Comparison of ENCODE assay signal across 7 cellular contexts in the genomic region with DNA sequence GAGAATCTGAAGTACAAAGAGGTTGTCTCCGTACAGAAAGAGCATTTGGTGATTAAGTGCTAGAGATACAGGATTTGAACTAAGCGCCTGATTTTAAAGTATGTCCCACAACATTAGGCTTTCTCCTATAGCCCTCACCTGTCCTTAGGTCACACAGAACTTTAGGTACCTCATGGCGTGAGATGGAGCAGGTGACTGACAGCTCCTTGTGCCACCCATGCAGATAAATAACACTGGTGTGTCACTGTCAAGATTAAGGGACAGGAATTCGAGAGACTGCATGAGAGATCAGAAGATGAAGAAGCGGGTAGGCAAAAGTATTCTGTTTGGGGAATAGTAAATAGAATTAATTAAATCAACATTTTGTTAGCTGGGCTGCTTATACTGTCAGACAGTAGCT. TPM values are rescaled to one million over a fixed set of nuclear protein-coding genes. Genes with fewer than 3 reads are reported as not detected.
DNase-seq lines count a peak whose midpoint lies in the region; TF ChIP-seq lines count a peak whose summit lies in the region.

No MANE protein-coding gene starts in this region.

- intact Hi-C loops in ascending aorta (cut with DNase I): loop anchor here (5.0 kb wide), 1 partner anchor 219 kb away; a partner anchor contains a TSS

- H3K4me1 ChIP-seq in Loucy (ENCODE audit: insufficient read depth, low read length, poor library complexity, severe bottlenecking) (peaks cover 31% of the 10 kb centered on the region), Peyer's patch (peaks cover 0 to 6% (median 0%) of the 10 kb centered on the region in 4 donors), ascending aorta (peaks cover 6 to 7% of the 10 kb centered on the region in 2 donors)

- H3K9ac ChIP-seq in Loucy (ENCODE audit: low read depth, low read length, poor library complexity, severe bottlenecking): peak overlapping the region; percentile 99

- no peaks in the 10 kb centered on the region for H3K9me2 ChIP-seq in Loucy (replicated peaks; ENCODE audit: low read depth, low read length)

- H3F3A ChIP-seq in Loucy (ENCODE audit: low read depth): 0 out of 2 replicates have a peak, but pooled peaks cover 2% of the 10 kb centered on the region

- H3K36me3 ChIP-seq in Loucy (ENCODE audit: insufficient read depth, low read length) (no peaks in the 10 kb centered on the region), Peyer's patch (no peaks in the 10 kb centered on the region), ascending aorta (no peaks in the 10 kb centered on the region)

- H3K27me3 ChIP-seq in Loucy (ENCODE audit: insufficient read depth, low read length, poor library complexity, severe bottlenecking): no peaks in the 10 kb centered on the region
- H3K27me3 ChIP-seq in Peyer's patch: no peaks in the 10 kb centered on the region
- H3K27me3 ChIP-seq in ascending aorta: no peaks in the 10 kb centered on the region

- no peak for TF ChIP-seq CTCF in Loucy (conservative IDR thresholded peaks at IDR 0.05; ENCODE audit: low read length)
- no peak for TF ChIP-seq CTCF in brain (conservative IDR thresholded peaks at IDR 0.05)
- no peak for TF ChIP-seq CTCF in nephron progenitor cell (IDR thresholded peaks at IDR 0.05)
- no peak for TF ChIP-seq CTCF in Peyer's patch (IDR thresholded peaks at IDR 0.05)
- no peak for TF ChIP-seq CTCF in ascending aorta (IDR thresholded peaks at IDR 0.05)

- H3K27ac Mint-ChIP-seq in brain: peak overlapping the region in 1 of 5 experiments; percentile 96
- no peak overlapping the region for H3K27ac Mint-ChIP-seq in nephron progenitor cell

- H3K9me3 Mint-ChIP-seq in brain (peaks cover 0 to 1% (median 0%) of the 10 kb centered on the region in 5 experiments), nephron progenitor cell (peaks cover 5% of the 10 kb centered on the region)

- peaks cover 12% of the 10 kb centered on the region for H3K27me3 Mint-ChIP-seq in brain
- H3K27me3 Mint-ChIP-seq in nephron progenitor cell (ENCODE audit: low read depth, poor library complexity): no peaks in the 10 kb centered on the region

- H3K9me3 ChIP-seq in Loucy (ENCODE audit: insufficient read depth, low read depth, low read length): no peaks in the 10 kb centered on the region
- no peaks in the 10 kb centered on the region for H3K9me3 ChIP-seq in Peyer's patch
- H3K9me3 ChIP-seq in ascending aorta: no peaks in the 10 kb centered on the region

- H3K79me2 ChIP-seq in Loucy (ENCODE audit: insufficient read depth, low read length): peaks cover 68% of the 10 kb centered on the region

- DNase-seq in nephron progenitor cell (no peak), Peyer's patch (no peak), HuH-7.5 (ENCODE audit: low spot score) (no peak), ascending aorta (ENCODE audit: low spot score in 2 of 2) (no peak)

- no peak overlapping the region for H2AFZ ChIP-seq in Loucy (ENCODE audit: low read length)

- peaks cover 28% of the 10 kb centered on the region for H4K20me1 ChIP-seq in Loucy (ENCODE audit: insufficient read depth, low read length, poor library complexity, severe bottlenecking)

- H3K4me2 ChIP-seq in Loucy (ENCODE audit: low read depth, low read length, poor library complexity, severe bottlenecking): peak overlapping the region; percentile 78

- TF ChIP-seq POLR2A in Peyer's patch (IDR thresholded peaks at IDR 0.05): no peak

- H3K27ac ChIP-seq in Peyer's patch (no peak overlapping the region), ascending aorta (no peak overlapping the region)

- peak overlapping the region; percentile 91 to 99 (median 97) for H3K4me3 Mint-ChIP-seq in brain
- peak overlapping the region; percentile 94 for H3K4me3 Mint-ChIP-seq in nephron progenitor cell

- H3K36me3 Mint-ChIP-seq in brain (peaks cover 3% of the 10 kb centered on the region), nephron progenitor cell (ENCODE audit: low read depth) (peaks cover 13% of the 10 kb centered on the region)

- H3K4me3 ChIP-seq in GM08714 (ENCODE audit: low read length) (peak overlapping the region; percentile 94), Loucy (ENCODE audit: low read length, poor library complexity, severe bottlenecking) (peak overlapping the region; percentile 89), Peyer's patch (no peak overlapping the region), ascending aorta (no peak overlapping the region)

- peaks cover 23% of the 10 kb centered on the region for H3K4me1 Mint-ChIP-seq in brain
- peaks cover 22% of the 10 kb centered on the region for H3K4me1 Mint-ChIP-seq in nephron progenitor cell

RNA-seq across cellular contexts. Expression of a gene that starts 1.1 kb away (rescaled TPM):
- polyA plus RNA-seq in brain (ENCODE audit: insufficient read depth, low read depth, low replicate concordance): 3.8 TPM
- total RNA-seq in Peyer's patch (1 to 10 TPM in 3 of 4 donors, under 1 TPM in 1; 0.94 to 8.4 (median 4.2) TPM), ascending aorta (0.11 TPM)

Comparison
In these comparisons a context has a peak if more than half of its experiments do, and no peak if none do; other contexts are left out.
1. H3K4me3 ChIP-seq: peak in GM08714 (single experiment) and Loucy (single experiment); none in Peyer's patch (0 of 4) and ascending aorta (0 of 2).